8 cellular contexts compared by ENCODE assay signal in genomic region chr12:119666900-119667576, GRCh38. TPM values are rescaled to one million over a fixed set of nuclear protein-coding genes. Genes with fewer than 3 reads are reported as not detected.
DNase-seq lines count a peak whose midpoint lies in the region; ATAC-seq and TF ChIP-seq lines count a peak whose summit lies in the region.

No MANE protein-coding gene starts in this region.

- no peak for TF ChIP-seq POLR2A in right lobe of liver (IDR thresholded peaks at IDR 0.05)
- no peak for TF ChIP-seq POLR2A in uterus (IDR thresholded peaks at IDR 0.05)

- ATAC-seq in HG03064 (IDR thresholded peaks at IDR 0.05; ENCODE audit: low read depth, unreplicated experiment), result peak; percentile 10
- no peak for ATAC-seq in right lobe of liver
- ATAC-seq in HG03442 (IDR thresholded peaks at IDR 0.05; ENCODE audit: unreplicated experiment), result no peak
- ATAC-seq in GM18909 (IDR thresholded peaks at IDR 0.05; ENCODE audit: poor library complexity, unreplicated experiment), result no peak

- TF ChIP-seq CTCF in right lobe of liver (IDR thresholded peaks at IDR 0.05) (no peak), uterus (IDR thresholded peaks at IDR 0.05) (no peak)

- peaks cover 0 to 41% (median 5%) of the 10 kb centered on the region in 4 donors for H3K4me1 ChIP-seq in right lobe of liver
- H3K4me1 ChIP-seq in uterus, result peaks cover 0 to 3% of the 10 kb centered on the region in 2 donors

- no peaks in the 10 kb centered on the region for H3K9me3 ChIP-seq in right lobe of liver
- no peaks in the 10 kb centered on the region for H3K9me3 ChIP-seq in uterus

- H3K36me3 ChIP-seq in right lobe of liver (peaks cover 0 to 6% (median 1%) of the 10 kb centered on the region in 4 donors), uterus (no peaks in the 10 kb centered on the region)

- H3K27ac ChIP-seq in angular gyrus (ENCODE audit: low read depth, low read length) (peak overlapping the region; percentile 83), right lobe of liver (no peak overlapping the region), uterus (peak overlapping the region; percentile 84 to 94)

- no peak for DNase-seq in right lobe of liver
- no peak for DNase-seq in uterus
- no peak for DNase-seq in midbrain (lab: John Stamatoyannopoulos, UW)

- no peaks in the 10 kb centered on the region for H3K27me3 ChIP-seq in right lobe of liver
- no peaks in the 10 kb centered on the region for H3K27me3 ChIP-seq in uterus

- H3K4me3 ChIP-seq in GM08714 (ENCODE audit: low read length) (peak overlapping the region; percentile 84), right lobe of liver (peak overlapping the region; percentile 63 to 98 (median 97)), uterus (peak overlapping the region; percentile 75 to 83)

- WGBS in right lobe of liver (ENCODE audit: insufficient coverage, low coverage, low lambda C conversion rate, missing lambda C conversion rate), result 14% methylated on average over 9 of the region's 9 CpGs

- intact Hi-C loops in right lobe of liver (cut with DNase I) (loop anchor here (10.0 kb wide), 1 partner anchor 118 kb away; no protein-coding TSS in a partner anchor), uterus (cut with DNase I; ENCODE audit: low total_unique reads) (no loop called here)

RNA-seq across cellular contexts. Expression of gene PRKAB1, which starts 0.9 kb away (rescaled TPM):
- total RNA-seq in right lobe of liver, result 10 to 100 TPM in 4 of 6 experiments, 1 to 10 TPM in 2; 8.2 to 17.1 (median 10.3) TPM
- total RNA-seq in uterus, result 10 to 100 TPM; 10.9 to 44.1 (median 32.8) TPM

Comparison
In these comparisons a context has a peak if more than half of its experiments do, and no peak if none do; other contexts are left out.
1. H3K27ac ChIP-seq: peak in angular gyrus (single experiment) and uterus (2 of 2); none in right lobe of liver (0 of 3).
2. Peak in every context shown above with its lines, with median percentiles within 50 percentile points of each other: H3K4me3 ChIP-seq.